In the genomic region with DNA sequence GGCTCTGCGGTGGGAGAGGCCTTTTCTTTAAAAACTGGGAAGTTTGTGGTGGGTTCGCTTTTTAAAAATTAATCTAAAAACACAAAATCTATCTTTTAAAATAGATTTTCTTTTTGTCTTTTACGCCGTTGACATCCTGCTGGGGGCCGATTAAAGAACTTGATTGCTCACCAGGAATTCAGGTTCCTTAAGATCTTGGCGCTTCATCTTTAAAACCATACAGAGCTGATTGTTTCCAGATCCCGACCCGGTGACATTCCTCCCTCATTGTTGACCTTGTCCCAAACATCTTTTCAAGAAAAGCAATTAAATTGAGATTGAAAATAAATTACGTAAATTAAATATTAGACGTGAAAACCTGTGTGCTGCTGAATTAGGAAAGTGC, we compare ENCODE assay signal across 1 cellular context.
TF ChIP-seq lines count a peak whose summit lies in the region.

No MANE protein-coding gene starts in this region.

TF ChIP-seq in endothelial cell of umbilical vein, 7 proteins besides CTCF, POLR2A, EP300 and RAD21:
- TF ChIP-seq MYC (IDR thresholded peaks at IDR 0.05; ENCODE audit: low read depth, low read length) (no peak), GATA2 (IDR thresholded peaks at IDR 0.05; ENCODE audit: insufficient read depth, insufficient read length, low read depth, low read length) (no peak), POLR2AphosphoS5 (IDR thresholded peaks at IDR 0.05; ENCODE audit: insufficient read depth, low read depth, low read length) (no peak), EZH2 (IDR thresholded peaks at IDR 0.05; ENCODE audit: borderline replicate concordance, low read depth, low read length, severe bottlenecking) (no peak), JUN (IDR thresholded peaks at IDR 0.05; ENCODE audit: borderline replicate concordance, insufficient read depth, insufficient read length, low read depth) (no peak), FOS (IDR thresholded peaks at IDR 0.05; ENCODE audit: borderline replicate concordance, insufficient read depth, low read length) (no peak)
- TF ChIP-seq, protein P1, sequence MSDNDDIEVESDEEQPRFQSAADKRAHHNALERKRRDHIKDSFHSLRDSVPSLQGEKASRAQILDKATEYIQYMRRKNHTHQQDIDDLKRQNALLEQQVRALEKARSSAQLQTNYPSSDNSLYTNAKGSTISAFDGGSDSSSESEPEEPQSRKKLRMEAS (IDR thresholded peaks at IDR 0.05; ENCODE audit: insufficient read depth, insufficient read length), result no peak
